ENCODE assay signal across 15 cellular contexts in the genomic region with DNA sequence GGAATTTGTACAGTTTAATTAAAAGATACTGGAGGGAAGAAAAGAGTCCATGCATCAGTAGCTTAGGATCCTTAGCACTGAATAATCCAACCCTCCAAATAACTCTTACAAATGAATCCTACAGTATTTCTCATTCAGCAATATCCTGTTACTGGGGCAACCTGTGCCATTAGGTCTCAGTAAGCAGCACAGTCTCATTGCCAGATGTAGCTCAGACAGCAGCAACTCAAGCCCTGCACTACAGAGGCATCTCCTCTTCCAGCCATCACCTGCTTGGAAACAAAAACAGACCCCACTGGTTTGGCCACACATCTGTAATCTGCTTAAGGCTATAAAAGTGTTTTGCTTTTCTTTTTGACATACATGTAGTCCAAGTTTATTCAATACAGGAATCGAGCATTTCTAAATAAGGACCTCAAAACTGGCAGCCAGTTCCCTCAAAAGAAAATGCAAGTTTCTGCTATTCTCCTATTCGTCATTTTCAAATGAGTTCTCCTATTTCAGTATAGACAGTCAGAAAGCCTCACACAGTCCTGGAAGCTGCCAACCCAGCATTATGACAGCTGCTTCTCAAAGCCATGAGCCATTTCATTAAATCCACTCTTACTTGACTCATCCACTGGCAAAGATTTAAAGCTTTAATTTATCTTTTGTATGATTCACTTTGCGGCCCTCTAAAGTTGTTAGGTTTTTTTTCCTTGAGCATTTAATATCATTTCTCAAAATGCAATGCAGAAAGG.
A peak's percentile ranks its signal among the peaks of the same experiment; 100 is the strongest.
DNase-seq lines count a peak whose midpoint lies in the region; ATAC-seq, FAIRE-seq and TF ChIP-seq lines count a peak whose summit lies in the region.
"Had no signal": no experiment of that assay in that cellular context is flagged by ENCODE, and none has a peak within 500 bp of the region (broad histone marks: within the 10 kb centered on the region; RNA-seq: fewer than 3 reads in every experiment).

No MANE protein-coding gene starts in this region.

- H3F3A ChIP-seq in GM23338 (replicated peaks; ENCODE audit: low read depth), result no peaks in the 10 kb centered on the region

- H3K9me3 ChIP-seq in pancreas, result no peaks in the 10 kb centered on the region
- no peaks in the 10 kb centered on the region for H3K9me3 ChIP-seq in prostate gland
- H3K9me3 ChIP-seq in Peyer's patch, result no peaks in the 10 kb centered on the region
- H3K9me3 ChIP-seq: tibial artery had no signal

- ATAC-seq in GM23338, result peak; percentile 71
- peak in 3 of 4 donors; percentile 43 to 78 (median 52) for ATAC-seq in pancreas
- no peak for ATAC-seq in left lobe of liver
- ATAC-seq: K562, T-cell had no signal

- H4K20me1 ChIP-seq in GM23338 (replicated peaks; ENCODE audit: insufficient read depth), result peaks cover 14% of the 10 kb centered on the region

- H3K9me3 Mint-ChIP-seq in GM23338, result peaks cover 10% of the 10 kb centered on the region
- H3K9me3 Mint-ChIP-seq in endothelial cell (ENCODE audit: unreplicated experiment), result no peaks in the 10 kb centered on the region
- H3K9me3 Mint-ChIP-seq: activated naive CD8-positive, alpha-beta T cell treated with anti-CD3 and anti-CD28 coated beads, Interleukin-2, amount 10 ng/mL, durations not matched to agents 7 days and 5 days; T-cell had no signal

- peaks cover 93% of the 10 kb centered on the region for H3K79me2 ChIP-seq in GM23338 (replicated peaks; ENCODE audit: insufficient read depth)
- H3K79me2 ChIP-seq: parathyroid adenoma had no signal

- H3K4me3 ChIP-seq in GM23338 (no peak overlapping the region), pancreas (no peak overlapping the region), prostate gland (no peak overlapping the region), Peyer's patch (no peak overlapping the region)
- H3K4me3 ChIP-seq: K562, tibial artery had no signal

- peaks cover 15% of the 10 kb centered on the region; the same call in 1 of the 2 replicates for H3K36me3 ChIP-seq in GM23338 (ENCODE audit: insufficient read depth)
- no peaks in the 10 kb centered on the region for H3K36me3 ChIP-seq in pancreas
- no peaks in the 10 kb centered on the region for H3K36me3 ChIP-seq in prostate gland
- H3K36me3 ChIP-seq in Peyer's patch, result peaks cover 0 to 3% (median 0%) of the 10 kb centered on the region in 3 donors

- H3K27ac Mint-ChIP-seq in GM23338 (peak overlapping the region; percentile 26), endothelial cell (ENCODE audit: unreplicated experiment) (peak overlapping the region; percentile 20)
- H3K27ac Mint-ChIP-seq: activated naive CD8-positive, alpha-beta T cell treated with anti-CD3 and anti-CD28 coated beads, Interleukin-2, amount 10 ng/mL, durations not matched to agents 7 days and 5 days; T-cell had no signal

- H3K36me3 Mint-ChIP-seq in GM23338 (ENCODE audit: low read depth) (peaks cover 43% of the 10 kb centered on the region), endothelial cell (ENCODE audit: low read depth, unreplicated experiment) (peaks cover 24% of the 10 kb centered on the region)

- TF ChIP-seq CTCF in GM23338 (conservative IDR thresholded peaks at IDR 0.05; ENCODE audit: low read depth in 2 of 2), result no peak
- TF ChIP-seq CTCF in endothelial cell (IDR thresholded peaks at IDR 0.05; ENCODE audit: unreplicated experiment), result no peak
- no peak for TF ChIP-seq CTCF in pancreas (IDR thresholded peaks at IDR 0.05)
- no peak for TF ChIP-seq CTCF in prostate gland (IDR thresholded peaks at IDR 0.05)
- TF ChIP-seq CTCF in Peyer's patch (IDR thresholded peaks at IDR 0.05), result no peak

- no peaks in the 10 kb centered on the region for H3K27me3 ChIP-seq in GM23338 (ENCODE audit: insufficient read depth)
- H3K27me3 ChIP-seq in pancreas, result no peaks in the 10 kb centered on the region
- H3K27me3 ChIP-seq in prostate gland (replicated peaks; ENCODE audit: insufficient read depth), result no peaks in the 10 kb centered on the region
- H3K27me3 ChIP-seq in Peyer's patch, result no peaks in the 10 kb centered on the region
- H3K27me3 ChIP-seq: tibial artery had no signal

- H2AFZ ChIP-seq in GM23338, result no peak overlapping the region
- H2AFZ ChIP-seq: parathyroid adenoma had no signal

- FAIRE-seq in pancreas (lab: Jason Lieb, UNC), result no peak
- FAIRE-seq: K562 had no signal

- no peak overlapping the region for H3K4me2 ChIP-seq in GM23338

- H3K27ac ChIP-seq in GM23338 (ENCODE audit: low read depth) (0 out of 2 replicates have a peak overlapping the region, but pooled peaks have one; percentile 6), pancreas (no peak overlapping the region), prostate gland (no peak overlapping the region), Peyer's patch (no peak overlapping the region)
- H3K27ac ChIP-seq: parathyroid adenoma, tibial artery had no signal

- TF ChIP-seq POLR2A in prostate gland (IDR thresholded peaks at IDR 0.05), result no peak
- TF ChIP-seq POLR2A in Peyer's patch (IDR thresholded peaks at IDR 0.05), result no peak

- H3K4me3 Mint-ChIP-seq in GM23338 (no peak overlapping the region), endothelial cell (ENCODE audit: unreplicated experiment) (no peak overlapping the region)
- H3K4me3 Mint-ChIP-seq: activated naive CD8-positive, alpha-beta T cell treated with anti-CD3 and anti-CD28 coated beads, Interleukin-2, amount 10 ng/mL, durations not matched to agents 7 days and 5 days; T-cell had no signal

- H3K4me1 Mint-ChIP-seq in GM23338 (peaks cover 43% of the 10 kb centered on the region), endothelial cell (ENCODE audit: unreplicated experiment) (peaks cover 10% of the 10 kb centered on the region)

- H3K9me2 ChIP-seq in GM23338 (ENCODE audit: insufficient read depth), result no peaks in the 10 kb centered on the region

- intact Hi-C loops in pancreas (cut with DNase I), result no loop called here
- intact Hi-C loops in prostate gland (cut with DNase I), result no loop called here

- DNase-seq in GM23338 (ENCODE audit: low spot score) (no peak), NCI-H446 treated with DMSO at 0.1 percent for 48 hours (lab: John Stamatoyannopoulos, UW) (peak; percentile 95), endothelial cell (ENCODE audit: low spot score) (no peak), pancreas (no peak), left lobe of liver (ENCODE audit: low spot score) (no peak), prostate gland (ENCODE audit: low spot score) (no peak), epidermal melanocyte (ENCODE audit: insufficient read length, low spot score) (no peak), Peyer's patch (no peak)
- DNase-seq: activated CD8-positive, alpha-beta memory T cell treated with anti-CD3 and anti-CD28 coated beads for 24 hours; activated naive CD8-positive, alpha-beta T cell treated with anti-CD3 and anti-CD28 coated beads, Interleukin-2, amount 10 ng/mL, durations not matched to agents 7 days and 5 days; DND-41; T-cell had no signal

- H3K27me3 Mint-ChIP-seq in GM23338 (ENCODE audit: insufficient read depth, low read depth, poor library complexity), result peaks cover 15% of the 10 kb centered on the region
- no peaks in the 10 kb centered on the region for H3K27me3 Mint-ChIP-seq in endothelial cell (ENCODE audit: unreplicated experiment)
- H3K27me3 Mint-ChIP-seq: activated naive CD8-positive, alpha-beta T cell treated with anti-CD3 and anti-CD28 coated beads, Interleukin-2, amount 10 ng/mL, durations not matched to agents 7 days and 5 days; T-cell had no signal

- H3K4me1 ChIP-seq in GM23338 (ENCODE audit: insufficient read depth) (peaks cover 13% of the 10 kb centered on the region), pancreas (peaks cover 0 to 9% (median 0%) of the 10 kb centered on the region in 3 donors), prostate gland (replicated peaks) (no peaks in the 10 kb centered on the region), Peyer's patch (no peaks in the 10 kb centered on the region)
- H3K4me1 ChIP-seq: parathyroid adenoma had no signal

- 73 to 77% methylated on average over 3 of the region's 3 CpGs for WGBS in pancreas, 2 donors
- WGBS in prostate gland, result 37% methylated on average over 3 of the region's 3 CpGs

TF ChIP-seq in GM23338, 12 proteins besides CTCF, POLR2A, EP300 and RAD21 (continues in another document):
- TF ChIP-seq ZNF331 (CRISPR knock-in tag; IDR thresholded peaks at IDR 0.05; ENCODE audit: low read depth), result no peak
- TF ChIP-seq CREB1 (CRISPR knock-in tag; IDR thresholded peaks at IDR 0.05; ENCODE audit: low read depth), result no peak
- TF ChIP-seq NANOG (IDR thresholded peaks at IDR 0.05; ENCODE audit: borderline replicate concordance), result no peak
